In the genomic region with DNA sequence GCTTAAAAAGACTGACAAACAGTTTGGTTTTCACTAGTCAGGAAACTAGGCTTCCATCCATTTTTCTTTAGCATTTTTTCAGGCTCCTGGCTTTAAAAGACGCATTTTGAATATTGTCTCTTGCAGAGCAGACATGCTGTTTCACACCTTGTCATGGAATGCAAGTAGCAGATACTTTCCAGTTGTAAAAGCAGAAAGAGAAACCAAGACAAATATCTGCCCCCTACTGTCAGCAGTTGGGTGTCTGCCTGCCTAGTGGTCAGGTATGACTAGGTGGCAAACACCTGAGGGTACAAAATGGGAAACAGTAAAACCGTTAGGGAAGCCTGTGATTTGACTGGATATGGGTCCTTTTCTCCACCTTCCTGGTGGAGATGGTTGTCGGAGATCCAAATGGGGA, we compare ENCODE assay signal across 12 cellular contexts.
DNase-seq lines count a peak whose midpoint lies in the region; ATAC-seq, FAIRE-seq and TF ChIP-seq lines count a peak whose summit lies in the region.
"Had no signal": no experiment of that assay in that cellular context is flagged by ENCODE, and none has a peak within 500 bp of the region (broad histone marks: within the 10 kb centered on the region; RNA-seq: fewer than 3 reads in every experiment).

No MANE protein-coding gene starts in this region.

- no peak overlapping the region for H3K27ac ChIP-seq in OCI-LY7 (ENCODE audit: low read depth, low read length, poor library complexity, severe bottlenecking)
- H3K27ac ChIP-seq in keratinocyte (ENCODE audit: control insufficient read depth, insufficient read depth, low read length): no peak overlapping the region
- H3K27ac ChIP-seq: esophagus squamous epithelium, heart right ventricle had no signal

- CTCF ChIA-PET in GM10248 (lab: Yijun Ruan, JAX): interaction anchor here (0.7 to 2.0 kb wide), 4 partner anchors 9 to 628 kb away, joined by 3 to 6 read pairs (median 4); no protein-coding TSS in a partner anchor
- CTCF ChIA-PET in OCI-LY7 (lab: Charles Lee; ENCODE audit: unreplicated experiment): no interaction called here

- BruUV-seq in OCI-LY7 (replicated peaks; lab: Mats Ljungman, UMichigan): no TSS peak

- intact Hi-C loops in OCI-LY7 (cut with micrococcal nuclease; ENCODE audit: unreplicated experiment): no loop called here

- in situ Hi-C loops in GM13976 (cut with MboI; ENCODE audit: low sequenced_read_pairs, unreplicated experiment): no loop called here

- H3K4me3 ChIP-seq in OCI-LY7 (ENCODE audit: low read depth, low read length, poor library complexity, severe bottlenecking) (no peak overlapping the region), keratinocyte (ENCODE audit: control insufficient read depth in 2 of 3, extremely low read depth in 1 of 3, insufficient read depth in 2 of 3, low read depth in 1 of 3, low read length in 3 of 3) (no peak overlapping the region)
- H3K4me3 ChIP-seq: esophagus squamous epithelium, heart right ventricle had no signal

- H4K20me1 ChIP-seq in OCI-LY7 (ENCODE audit: insufficient read depth, low read length): no peaks in the 10 kb centered on the region
- no peaks in the 10 kb centered on the region for H4K20me1 ChIP-seq in keratinocyte (ENCODE audit: control insufficient read depth, extremely low read depth, insufficient read depth, low read length)

- dilution Hi-C loops in keratinocyte (cut with MboI; ENCODE audit: extremely low pct_ligation_motif_present, low sequenced_read_pairs): no loop called here

- H3K9me2 ChIP-seq in OCI-LY7 (ENCODE audit: insufficient read depth, low read length): no peaks in the 10 kb centered on the region
- H3K9me2 ChIP-seq: SK-N-SH had no signal

- no peak for ATAC-seq in GM18873 (IDR thresholded peaks at IDR 0.05; ENCODE audit: low FRiP score, unreplicated experiment)
- ATAC-seq: heart right ventricle had no signal

- H3K9me3 ChIP-seq in OCI-LY7 (ENCODE audit: low read length): no peaks in the 10 kb centered on the region
- no peaks in the 10 kb centered on the region for H3K9me3 ChIP-seq in keratinocyte (ENCODE audit: control insufficient read depth, low read depth, low read length)
- H3K9me3 ChIP-seq: esophagus squamous epithelium, heart right ventricle, SK-N-SH had no signal

- no peak overlapping the region for H3K9ac ChIP-seq in keratinocyte (ENCODE audit: control insufficient read depth, extremely low read depth, insufficient read depth, low read length)
- H3K9ac ChIP-seq: SK-N-SH had no signal

- peak; percentile 15 for DNase-seq in GM10248 (ENCODE audit: extremely low spot score)
- DNase-seq in GM13976 (ENCODE audit: low spot score): peak; percentile 26
- no peak for DNase-seq in OCI-LY7 (ENCODE audit: low spot score)
- no peak for DNase-seq in keratinocyte (ENCODE audit: low read depth, low spot score)
- no peak for DNase-seq in amygdala (lab: John Stamatoyannopoulos, UW)
- DNase-seq in ureter (ENCODE audit: low spot score): no peak
- DNase-seq: activated effector memory CD4-positive, alpha-beta T cell treated with anti-CD3 and anti-CD28 coated beads, Interleukin-2, amount 50 U/mL, for 16 hours; dermis blood vessel endothelial cell; esophagus squamous epithelium; heart right ventricle; SK-N-SH had no signal

- H2AFZ ChIP-seq in OCI-LY7 (ENCODE audit: low read length) (no peak overlapping the region), keratinocyte (ENCODE audit: control insufficient read depth, low read length) (no peak overlapping the region)

- POLR2A ChIA-PET in GM10248 (lab: Yijun Ruan, JAX): no interaction called here
- POLR2A ChIA-PET in OCI-LY7 (lab: Charles Lee): interaction anchor here (0.6 to 0.7 kb wide), 3 partner anchors 186 to 1616 kb away, joined by 3 to 9 read pairs (median 4); no protein-coding TSS in a partner anchor

- H3K27me3 ChIP-seq in keratinocyte (ENCODE audit: control insufficient read depth, extremely low read depth, insufficient read depth, low read length): peaks cover 3% of the 10 kb centered on the region

- TF ChIP-seq CTCF in GM10248 (IDR thresholded peaks at IDR 0.05; ENCODE audit: control extremely low read depth, extremely low read depth, low read depth, missing control alignments) (no peak), GM13976 (IDR thresholded peaks at IDR 0.05; ENCODE audit: borderline replicate concordance, control extremely low read depth, extremely low read depth, insufficient read depth, missing control alignments) (peak; percentile 15), OCI-LY7 (conservative IDR thresholded peaks at IDR 0.05; ENCODE audit: low read length) (peak; percentile 33; the same call in 1 of the 2 replicates), keratinocyte (optimal IDR thresholded peaks at IDR 0.05 in 1 of 3, IDR thresholded peaks at IDR 0.05 in 1 of 3, conservative IDR thresholded peaks at IDR 0.05 in 1 of 3; ENCODE audit: extremely low read depth in 1 of 3, insufficient read depth in 2 of 3, low read length in 3 of 3) (peak; percentile 36 to 52 (median 38))

- FAIRE-seq in keratinocyte (lab: Jason Lieb, UNC): no peak

- no peak overlapping the region for H3K4me2 ChIP-seq in OCI-LY7 (ENCODE audit: low read length)
- no peak overlapping the region for H3K4me2 ChIP-seq in keratinocyte (ENCODE audit: control insufficient read depth, extremely low read depth, insufficient read depth, low read depth, low read length)
- H3K4me2 ChIP-seq: SK-N-SH had no signal

- no peaks in the 10 kb centered on the region for H3K36me3 ChIP-seq in OCI-LY7 (ENCODE audit: insufficient read depth, low read length)
- no peaks in the 10 kb centered on the region for H3K36me3 ChIP-seq in keratinocyte (ENCODE audit: control insufficient read depth in 2 of 2, extremely low read depth in 1 of 2, insufficient read depth in 2 of 2, low read length in 2 of 2)
- H3K36me3 ChIP-seq: esophagus squamous epithelium, heart right ventricle had no signal

- H3K4me1 ChIP-seq in OCI-LY7 (ENCODE audit: insufficient read depth, low read length, poor library complexity, severe bottlenecking) (no peaks in the 10 kb centered on the region), keratinocyte (ENCODE audit: control insufficient read depth, extremely low read depth, insufficient read depth, low read length) (no peaks in the 10 kb centered on the region)
- H3K4me1 ChIP-seq: esophagus squamous epithelium, heart right ventricle had no signal

- no peaks in the 10 kb centered on the region for H3K79me2 ChIP-seq in OCI-LY7 (ENCODE audit: insufficient read depth, low read depth, low read length)
- H3K79me2 ChIP-seq in keratinocyte (ENCODE audit: control insufficient read depth, insufficient read depth, low read length): no peaks in the 10 kb centered on the region

- no peaks in the 10 kb centered on the region for H3K9me1 ChIP-seq in keratinocyte (ENCODE audit: control insufficient read depth, extremely low read depth, insufficient read depth, low read length)

Comparison
In these comparisons a context has a peak if more than half of its experiments do, and no peak if none do; other contexts are left out.
1. DNase-seq: peak in GM10248 (single experiment) and GM13976 (single experiment); none in OCI-LY7 (single experiment), keratinocyte (single experiment), amygdala (0 of 56) and ureter (single experiment).